Comparison of ENCODE assay signal across 13 cellular contexts in the genomic region with DNA sequence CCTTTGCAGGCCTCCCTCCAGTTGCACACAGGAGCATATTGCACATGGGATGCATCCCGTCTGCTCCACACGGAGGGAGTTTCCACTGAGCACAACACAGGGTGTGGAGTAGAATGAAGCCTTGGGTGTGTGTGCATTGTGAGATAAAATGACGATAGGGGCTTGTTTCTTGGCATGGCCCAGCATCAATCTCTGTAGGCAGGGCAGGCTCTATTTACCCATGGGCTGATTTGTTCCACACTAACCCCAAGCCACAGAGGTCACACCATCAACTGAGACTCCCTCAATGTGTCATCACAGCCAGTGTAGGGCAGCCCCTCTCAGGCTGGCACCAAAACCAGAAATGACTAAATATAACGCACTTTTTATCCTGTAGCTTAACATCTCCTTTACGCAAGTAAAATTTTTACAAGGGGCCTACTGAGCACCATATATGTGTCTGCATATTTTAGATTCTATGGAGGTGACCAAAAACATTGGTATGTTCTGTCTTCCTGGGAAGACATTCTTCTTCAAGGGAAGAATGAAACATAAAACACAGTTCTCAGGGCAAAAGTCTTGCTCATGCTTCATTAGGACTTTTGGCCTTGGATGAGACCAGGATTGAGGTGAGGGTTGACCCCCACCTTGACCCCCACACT. TPM values are rescaled to one million over a fixed set of nuclear protein-coding genes. Genes with fewer than 3 reads are reported as not detected.
DNase-seq lines count a peak whose midpoint lies in the region; ATAC-seq and TF ChIP-seq lines count a peak whose summit lies in the region.
"Had no signal": no experiment of that assay in that cellular context is flagged by ENCODE, and none has a peak within 500 bp of the region (broad histone marks: within the 10 kb centered on the region; RNA-seq: fewer than 3 reads in every experiment).

No MANE protein-coding gene starts in this region.

- peaks cover 82% of the 10 kb centered on the region for H3K4me1 Mint-ChIP-seq in chondrocyte (ENCODE audit: low read depth)
- no peaks in the 10 kb centered on the region for H3K4me1 Mint-ChIP-seq in natural killer cell treated with Interleukin-12 subunit alpha and Interleukin-12 subunit beta and Interleukin-15 and Interleukin-18, amount 100 ng/mL, for 72 hours (ENCODE audit: low read depth in 2 of 2)
- H3K4me1 Mint-ChIP-seq in naive thymus-derived CD4-positive, alpha-beta T cell, result no peaks in the 10 kb centered on the region
- H3K4me1 Mint-ChIP-seq: immature natural killer cell had no signal

- POLR2A ChIA-PET in naive thymus-derived CD4-positive, alpha-beta T cell (lab: Charles Lee), result no interaction called here

- H3K27ac ChIP-seq in esophagus squamous epithelium, result no peak overlapping the region
- no peak overlapping the region for H3K27ac ChIP-seq in naive thymus-derived CD4-positive, alpha-beta T cell (ENCODE audit: low read depth, low read length)
- H3K27ac ChIP-seq: prostate gland had no signal

- H3K4me3 ChIP-seq in esophagus squamous epithelium, result no peak overlapping the region
- no peak overlapping the region for H3K4me3 ChIP-seq in naive thymus-derived CD4-positive, alpha-beta T cell (ENCODE audit: low read length)
- H3K4me3 ChIP-seq: prostate gland had no signal

- H3K36me3 Mint-ChIP-seq in chondrocyte (ENCODE audit: low read depth), result no peaks in the 10 kb centered on the region
- H3K36me3 Mint-ChIP-seq in natural killer cell treated with Interleukin-12 subunit alpha and Interleukin-12 subunit beta and Interleukin-15 and Interleukin-18, amount 100 ng/mL, for 72 hours, result no peaks in the 10 kb centered on the region
- H3K36me3 Mint-ChIP-seq in naive thymus-derived CD4-positive, alpha-beta T cell, result no peaks in the 10 kb centered on the region
- H3K36me3 Mint-ChIP-seq: immature natural killer cell had no signal

- H3K27me3 Mint-ChIP-seq in chondrocyte (ENCODE audit: low read depth), result no peaks in the 10 kb centered on the region
- H3K27me3 Mint-ChIP-seq in natural killer cell treated with Interleukin-12 subunit alpha and Interleukin-12 subunit beta and Interleukin-15 and Interleukin-18, amount 100 ng/mL, for 72 hours, result peaks cover 17 to 32% of the 10 kb centered on the region in 2 donors
- H3K27me3 Mint-ChIP-seq in naive thymus-derived CD4-positive, alpha-beta T cell, result peaks cover 0 to 33% (median 11%) of the 10 kb centered on the region in 5 donors

- no peaks in the 10 kb centered on the region for H3K4me1 ChIP-seq in esophagus squamous epithelium
- no peaks in the 10 kb centered on the region for H3K4me1 ChIP-seq in naive thymus-derived CD4-positive, alpha-beta T cell (ENCODE audit: control insufficient read depth in 2 of 2, insufficient read depth in 2 of 2, low read length in 2 of 2)
- H3K4me1 ChIP-seq: prostate gland had no signal

- CTCF ChIA-PET in naive thymus-derived CD4-positive, alpha-beta T cell (lab: Charles Lee), result no interaction called here

- H3K36me3 ChIP-seq in esophagus squamous epithelium, result no peaks in the 10 kb centered on the region
- no peaks in the 10 kb centered on the region for H3K36me3 ChIP-seq in naive thymus-derived CD4-positive, alpha-beta T cell (ENCODE audit: control insufficient read depth in 2 of 3, insufficient read depth in 3 of 3, low read length in 3 of 3)
- H3K36me3 ChIP-seq: prostate gland had no signal

- TF ChIP-seq POLR2A in esophagus squamous epithelium (IDR thresholded peaks at IDR 0.05), result no peak

- H3K9me3 ChIP-seq in esophagus squamous epithelium, result no peaks in the 10 kb centered on the region
- H3K9me3 ChIP-seq in naive thymus-derived CD4-positive, alpha-beta T cell (ENCODE audit: control insufficient read depth in 2 of 3, low read length in 3 of 3), result no peaks in the 10 kb centered on the region
- H3K9me3 ChIP-seq: prostate gland had no signal

- peaks cover 0 to 15% (median 0%) of the 10 kb centered on the region in 4 donors for H3K27me3 ChIP-seq in esophagus squamous epithelium
- no peaks in the 10 kb centered on the region for H3K27me3 ChIP-seq in naive thymus-derived CD4-positive, alpha-beta T cell (ENCODE audit: control insufficient read depth in 2 of 2, insufficient read depth in 2 of 2, low read length in 2 of 2)

- DNase-seq in Daoy (ENCODE audit: low read depth) (peak; percentile 90), M059J (ENCODE audit: low read depth) (peak; percentile 97), chondrocyte (ENCODE audit: low spot score) (no peak), esophagus squamous epithelium (lab: John Stamatoyannopoulos, UW) (no peak), SIG-M5 (lab: John Stamatoyannopoulos, UW) (no peak)
- DNase-seq in natural killer cell treated with Interleukin-12 subunit alpha and Interleukin-12 subunit beta and Interleukin-15 and Interleukin-18, amount 100 ng/mL, for 72 hours (ENCODE audit: low spot score), result no peak
- no peak for DNase-seq in naive thymus-derived CD4-positive, alpha-beta T cell
- DNase-seq: activated T-cell treated with anti-CD3 and anti-CD28 coated beads for 4 hours, NCI-H510A had no signal

- intact Hi-C loops in esophagus squamous epithelium (cut with DNase I), result no loop called here
- intact Hi-C loops in naive thymus-derived CD4-positive, alpha-beta T cell (cut with micrococcal nuclease), result no loop called here

- peak overlapping the region; percentile 97 for H3K27ac Mint-ChIP-seq in chondrocyte (ENCODE audit: unreplicated experiment)
- no peak overlapping the region for H3K27ac Mint-ChIP-seq in natural killer cell treated with Interleukin-12 subunit alpha and Interleukin-12 subunit beta and Interleukin-15 and Interleukin-18, amount 100 ng/mL, for 72 hours
- H3K27ac Mint-ChIP-seq in naive thymus-derived CD4-positive, alpha-beta T cell, result no peak overlapping the region
- H3K27ac Mint-ChIP-seq: immature natural killer cell had no signal

- WGBS in esophagus squamous epithelium, 2 donors, result 67 to 73% methylated on average over 3 to 5 of the region's 5 CpGs

- no peaks in the 10 kb centered on the region for H3K9me3 Mint-ChIP-seq in chondrocyte (ENCODE audit: low read depth)
- no peaks in the 10 kb centered on the region for H3K9me3 Mint-ChIP-seq in natural killer cell treated with Interleukin-12 subunit alpha and Interleukin-12 subunit beta and Interleukin-15 and Interleukin-18, amount 100 ng/mL, for 72 hours
- no peaks in the 10 kb centered on the region for H3K9me3 Mint-ChIP-seq in naive thymus-derived CD4-positive, alpha-beta T cell

- no peak for TF ChIP-seq CTCF in chondrocyte (IDR thresholded peaks at IDR 0.05)
- no peak for TF ChIP-seq CTCF in esophagus squamous epithelium (IDR thresholded peaks at IDR 0.05)

- H3K4me3 Mint-ChIP-seq in chondrocyte (ENCODE audit: unreplicated experiment), result no peak overlapping the region
- H3K4me3 Mint-ChIP-seq in natural killer cell treated with Interleukin-12 subunit alpha and Interleukin-12 subunit beta and Interleukin-15 and Interleukin-18, amount 100 ng/mL, for 72 hours, result no peak overlapping the region
- H3K4me3 Mint-ChIP-seq in naive thymus-derived CD4-positive, alpha-beta T cell, result no peak overlapping the region
- H3K4me3 Mint-ChIP-seq: immature natural killer cell had no signal

- peak; percentile 89 to 90 for ATAC-seq in natural killer cell treated with Interleukin-12 subunit alpha and Interleukin-12 subunit beta and Interleukin-15 and Interleukin-18, amount 100 ng/mL, for 72 hours
- ATAC-seq in HG02678 (IDR thresholded peaks at IDR 0.05; ENCODE audit: unreplicated experiment), result no peak
- no peak for ATAC-seq in naive thymus-derived CD4-positive, alpha-beta T cell

RNA-seq across cellular contexts. Expression of gene GKN1, which starts 2.7 kb away (rescaled TPM):
- total RNA-seq in Daoy (2014; rRNA removed; shearing (Covaris generic)), result not detected in 2 replicates
- not detected in 2 replicates for total RNA-seq in M059J (2014; rRNA removed; shearing (Covaris generic))
- total RNA-seq in chondrocyte (0.37 TPM in 1 of 3 replicates, not detected in the others), esophagus squamous epithelium (1 to 10 TPM in 1 of 4 donors, not detected in 3; 2.5 TPM)
- not detected for total RNA-seq in natural killer cell treated with Interleukin-12 subunit alpha and Interleukin-12 subunit beta and Interleukin-15 and Interleukin-18, amount 100 ng/mL, for 72 hours
- total RNA-seq in naive thymus-derived CD4-positive, alpha-beta T cell, result not detected
- polyA plus RNA-seq in naive thymus-derived CD4-positive, alpha-beta T cell, result not detected
- total RNA-seq: prostate gland; T-helper 1 cell treated with Interleukin-12 subunit alpha and Interleukin-12 subunit beta and Interleukin-4 antibody, amounts not matched to agents 30 ng/mL and 1 ng/mL, for 36 hours had no signal
- polyA plus RNA-seq: immature natural killer cell had no signal

RNA-seq across cellular contexts. Expression of gene GKN2, which starts 19.0 kb away (rescaled TPM):
- 0.06 TPM in 1 of 2 replicates, not detected in the other for total RNA-seq in Daoy (2014; rRNA removed; shearing (Covaris generic))
- total RNA-seq in M059J (2014; rRNA removed; shearing (Covaris generic)), result not detected in 2 replicates
- not detected in 3 replicates for total RNA-seq in chondrocyte
- total RNA-seq in natural killer cell treated with Interleukin-12 subunit alpha and Interleukin-12 subunit beta and Interleukin-15 and Interleukin-18, amount 100 ng/mL, for 72 hours, result not detected
- not detected for total RNA-seq in esophagus squamous epithelium
- not detected for total RNA-seq in naive thymus-derived CD4-positive, alpha-beta T cell
- polyA plus RNA-seq in naive thymus-derived CD4-positive, alpha-beta T cell, result not detected
- total RNA-seq: prostate gland; T-helper 1 cell treated with Interleukin-12 subunit alpha and Interleukin-12 subunit beta and Interleukin-4 antibody, amounts not matched to agents 30 ng/mL and 1 ng/mL, for 36 hours had no signal
- polyA plus RNA-seq: immature natural killer cell had no signal

RNA-seq across cellular contexts. Expression of gene ANTXR1, which starts 41.3 kb away (rescaled TPM):
- 7.5 and 11.1 TPM in 2 replicates for total RNA-seq in Daoy (2014; rRNA removed; shearing (Covaris generic))
- total RNA-seq in M059J (2014; rRNA removed; shearing (Covaris generic)), result 28.2 and 38.6 TPM in 2 replicates
- total RNA-seq in chondrocyte, result 207 to 351 TPM (median 347 TPM) in 3 replicates
- total RNA-seq in natural killer cell treated with Interleukin-12 subunit alpha and Interleukin-12 subunit beta and Interleukin-15 and Interleukin-18, amount 100 ng/mL, for 72 hours, result under 1 TPM in 1 of 2 donors, not detected in 1; 0.40 TPM
- total RNA-seq in esophagus squamous epithelium, result 10 to 100 TPM in 3 of 4 donors, 1 to 10 TPM in 1; 7.8 to 50.9 (median 17.3) TPM
- not detected for total RNA-seq in naive thymus-derived CD4-positive, alpha-beta T cell
- polyA plus RNA-seq in naive thymus-derived CD4-positive, alpha-beta T cell, result under 1 TPM in 1 of 2 donors, not detected in 1; 0.18 TPM
- polyA plus RNA-seq: immature natural killer cell had no signal

Comparison
In these comparisons a context has a peak if more than half of its experiments do, and no peak if none do; other contexts are left out.
1. DNase-seq: peak in Daoy (single experiment) and M059J (single experiment); none in chondrocyte (single experiment), natural killer cell treated with Interleukin-12 subunit alpha and Interleukin-12 subunit beta and Interleukin-15 and Interleukin-18, amount 100 ng/mL, for 72 hours (single experiment), esophagus squamous epithelium (single experiment), naive thymus-derived CD4-positive, alpha-beta T cell (0 of 9) and SIG-M5 (single experiment).
2. ATAC-seq: peak in natural killer cell treated with Interleukin-12 subunit alpha and Interleukin-12 subunit beta and Interleukin-15 and Interleukin-18, amount 100 ng/mL, for 72 hours (2 of 2); none in HG02678 (single experiment) and naive thymus-derived CD4-positive, alpha-beta T cell (single experiment).